In genomic region chr2:217168396-217168795, GRCh38 we compare ENCODE assay signal across 28 cellular contexts.
"Had no signal": no experiment of that assay in that cellular context is flagged by ENCODE, and none has a peak within 500 bp of the region (broad histone marks: within the 10 kb centered on the region; RNA-seq: fewer than 3 reads in every experiment).

No MANE protein-coding gene starts in this region.

- H3K9ac ChIP-seq: parathyroid adenoma had no signal

- H2AFZ ChIP-seq: parathyroid adenoma had no signal

- DNase-seq: activated CD4-positive, alpha-beta T cell treated with anti-CD3 and anti-CD28 coated beads, Interleukin-2, amount 50 U/mL, for 1 hour; activated CD8-positive, alpha-beta T cell treated with anti-CD3 and anti-CD28 coated beads for 36 hours; activated gamma-delta T cell treated with Interleukin-2 at 50 U/mL for 16 hours; activated naive CD4-positive, alpha-beta T cell treated with anti-CD3 and anti-CD28 coated beads, Interleukin-2, amount 50 U/mL, for 16 hours; activated T-cell treated with anti-CD3 and anti-CD28 coated beads, Interleukin-2, amount 50 U/mL, for 4 hours; colonic mucosa; effector memory CD4-positive, alpha-beta T cell; head of caudate nucleus; hypothalamus; immature natural killer cell; midbrain; naive thymus-derived CD4-positive, alpha-beta T cell; occipital lobe; psoas muscle; sigmoid colon; small intestine; stimulated activated CD4-positive, alpha-beta T cell treated with anti-CD3 and anti-CD28 coated beads, Interleukin-1b, Interleukin-23, amount 100 ng/mL, for 48 hours; stimulated activated CD4-positive, alpha-beta T cell treated with anti-CD3 and anti-CD28 coated beads, Interleukin-4, amount 100 ng/mL, for 4 hours; stimulated activated CD8-positive, alpha-beta memory T cell treated with anti-CD3 and anti-CD28 coated beads, Interleukin-4, amount 100 ng/mL, for 48 hours; stimulated activated naive CD8-positive, alpha-beta T cell treated with anti-CD3 and anti-CD28 coated beads, Interleukin-15, amount 100 ng/mL, for 72 hours; T-helper 17 cell; thyroid gland had no signal

- H3K27me3 ChIP-seq: breast epithelium, colonic mucosa, gastroesophageal sphincter, sigmoid colon, thyroid gland had no signal

- ATAC-seq: activated CD8-positive, alpha-beta T cell treated with anti-CD3 and anti-CD28 coated beads for 36 hours; activated T-cell treated with anti-CD3 and anti-CD28 coated beads, Interleukin-2, amount 50 U/mL, for 4 hours; activated T-helper 17 cell treated with anti-CD3 and anti-CD28 coated beads, Interleukin-2, amount 50 U/mL, for 72 hours; gastroesophageal sphincter; naive thymus-derived CD4-positive, alpha-beta T cell; psoas muscle; stimulated activated memory B cell treated with anti-CD40 and anti-IgM and Interleukin-4, amounts not matched to agents 10 μg/mL and 1 μg/mL and 100 μg/mL, for 72 hours; stimulated activated naive CD8-positive, alpha-beta T cell treated with anti-CD3 and anti-CD28 coated beads, Interleukin-15, amount 100 ng/mL, for 72 hours; T-helper 17 cell; WTC11 had no signal

- H3K9me3 ChIP-seq: breast epithelium, colonic mucosa, gastroesophageal sphincter, psoas muscle, sigmoid colon, thyroid gland had no signal

- H3K27ac ChIP-seq: breast epithelium, colonic mucosa, gastroesophageal sphincter, parathyroid adenoma, psoas muscle, sigmoid colon, thyroid gland had no signal

- H3K36me3 ChIP-seq: breast epithelium, colonic mucosa, gastroesophageal sphincter, sigmoid colon, thyroid gland had no signal

- H3K4me3 ChIP-seq: breast epithelium, colonic mucosa, gastroesophageal sphincter, psoas muscle, sigmoid colon, thyroid gland had no signal

- H3K4me1 ChIP-seq: breast epithelium, colonic mucosa had no signal
